In the genomic region with DNA sequence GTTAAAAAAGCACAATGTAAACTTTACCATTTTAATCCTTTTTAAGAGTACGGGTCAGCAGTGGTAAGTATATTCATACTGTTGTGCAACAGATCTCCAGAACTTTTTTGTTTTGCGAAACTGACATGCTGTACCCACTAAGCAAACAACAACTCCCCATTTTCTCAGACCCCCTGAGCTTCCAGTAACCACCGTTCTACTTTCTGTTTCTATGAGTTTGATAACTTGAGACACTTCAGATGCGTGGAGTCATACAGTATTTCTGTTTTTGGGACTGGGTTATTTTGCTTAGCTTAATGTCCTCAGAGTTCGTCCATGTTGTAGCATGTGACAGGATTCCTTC, we compare ENCODE assay signal across 10 cellular contexts. TPM values are rescaled to one million over a fixed set of nuclear protein-coding genes. Genes with fewer than 3 reads are reported as not detected.
DNase-seq lines count a peak whose midpoint lies in the region; ATAC-seq and TF ChIP-seq lines count a peak whose summit lies in the region.
"Had no signal": no experiment of that assay in that cellular context is flagged by ENCODE, and none has a peak within 500 bp of the region (broad histone marks: within the 10 kb centered on the region; RNA-seq: fewer than 3 reads in every experiment).

No MANE protein-coding gene starts in this region.

- H3K4me3 Mint-ChIP-seq in stimulated activated naive B cell treated with anti-CD40 and anti-IgM and Interleukin-4, amounts not matched to agents 10 μg/mL and 1 μg/mL and 100 μg/mL, for 72 hours, result no peak overlapping the region

- dilution Hi-C loops in IMR-90 (cut with HindIII; ENCODE audit: low sequenced_read_pairs, unreplicated experiment), result no loop called here

- no peaks in the 10 kb centered on the region for H3K9me1 ChIP-seq in IMR-90 (ENCODE audit: insufficient read depth, low read length)

- no peak overlapping the region for H2AK5ac ChIP-seq in IMR-90 (ENCODE audit: low read depth, low read length)

- peaks cover 60 to 90% of the 10 kb centered on the region in 2 donors for H3K4me1 Mint-ChIP-seq in stimulated activated naive B cell treated with anti-CD40 and anti-IgM and Interleukin-4, amounts not matched to agents 10 μg/mL and 1 μg/mL and 100 μg/mL, for 72 hours

- H3K9me3 Mint-ChIP-seq in stimulated activated naive B cell treated with anti-CD40 and anti-IgM and Interleukin-4, amounts not matched to agents 10 μg/mL and 1 μg/mL and 100 μg/mL, for 72 hours, result no peaks in the 10 kb centered on the region

- no peak overlapping the region for H3K56ac ChIP-seq in IMR-90 (ENCODE audit: extremely low read depth, insufficient read depth, low read length)

- H2AFZ ChIP-seq in IMR-90 (replicated peaks; ENCODE audit: low read length, poor library complexity), result no peak overlapping the region

- no peak overlapping the region for H3K4me3 ChIP-seq in IMR-90 (ENCODE audit: insufficient read depth, low read depth, low read length)
- H3K4me3 ChIP-seq in choroid plexus epithelial cell (ENCODE audit: low read depth, low read length), result peak overlapping the region; percentile 2

- no peaks in the 10 kb centered on the region for H3K9me3 ChIP-seq in IMR-90 (ENCODE audit: control insufficient read depth, insufficient read depth, low read length)

- H3K27ac Mint-ChIP-seq in stimulated activated naive B cell treated with anti-CD40 and anti-IgM and Interleukin-4, amounts not matched to agents 10 μg/mL and 1 μg/mL and 100 μg/mL, for 72 hours, result peak overlapping the region; percentile 14

- no peaks in the 10 kb centered on the region for H3K27me3 Mint-ChIP-seq in stimulated activated naive B cell treated with anti-CD40 and anti-IgM and Interleukin-4, amounts not matched to agents 10 μg/mL and 1 μg/mL and 100 μg/mL, for 72 hours

- BruUV-seq in IMR-90 (replicated peaks; lab: Mats Ljungman, UMichigan), result no TSS peak

- H3K4me2 ChIP-seq in IMR-90 (ENCODE audit: low read depth, low read length), result peak overlapping the region; percentile 30; the same call in 1 of the 2 replicates

- POLR2A ChIA-PET in IMR-90 (lab: Charles Lee; ENCODE audit: unreplicated experiment), result no interaction called here

- peaks cover 2% of the 10 kb centered on the region; the same call in 1 of the 2 replicates for H3K4me1 ChIP-seq in IMR-90 (ENCODE audit: control insufficient read depth, insufficient read depth, low read length)

- no peak for DNase-seq in activated CD4-positive, CD25-positive, alpha-beta regulatory T cell (lab: John Stamatoyannopoulos, UW)
- DNase-seq in IMR-90 (no peak), choroid plexus epithelial cell (ENCODE audit: low read depth) (peak; percentile 80), NCI-H1092 treated with DMSO at 0.1 percent for 48 hours (lab: John Stamatoyannopoulos, UW) (no peak), NCI-H510A (lab: John Stamatoyannopoulos, UW) (no peak), SW 1271 (lab: John Stamatoyannopoulos, UW) (no peak)
- no peak for DNase-seq in stimulated activated naive B cell treated with anti-CD40 and anti-IgM and Interleukin-4, amounts not matched to agents 10 μg/mL and 1 μg/mL and 100 μg/mL, for 72 hours
- DNase-seq: NCI-H146 had no signal

- intact Hi-C loops in IMR-90 (cut with micrococcal nuclease), result no loop called here

- H2BK20ac ChIP-seq in IMR-90 (ENCODE audit: low read depth, low read length), result no peak overlapping the region

- TF ChIP-seq POLR2A in IMR-90 (IDR thresholded peaks at IDR 0.05; ENCODE audit: low read depth, low read length), result no peak

- ATAC-seq in activated CD4-positive, CD25-positive, alpha-beta regulatory T cell treated with anti-CD3 and anti-CD28 coated beads, Interleukin-2, amount 50 U/mL, for 24 hours, result peak; percentile 63 to 69
- ATAC-seq in IMR-90 (ENCODE audit: low read depth), result no peak
- ATAC-seq in stimulated activated naive B cell treated with anti-CD40 and anti-IgM and Interleukin-4, amounts not matched to agents 10 μg/mL and 1 μg/mL and 100 μg/mL, for 72 hours (replicated peaks), result no peak

- in situ Hi-C loops in IMR-90 (cut with MboI; ENCODE audit: low sequenced_read_pairs), result no loop called here

- no peak overlapping the region for H3K14ac ChIP-seq in IMR-90 (replicated peaks; ENCODE audit: low read depth, low read length)

- H3K27me3 ChIP-seq in IMR-90 (ENCODE audit: control insufficient read depth, insufficient read depth, low read length), result no peaks in the 10 kb centered on the region; the same call in none of the 2 replicates

- no peak overlapping the region for H4K91ac ChIP-seq in IMR-90 (ENCODE audit: insufficient read depth, low read depth, low read length)

- H2BK120ac ChIP-seq in IMR-90 (ENCODE audit: low read depth, low read length), result no peak overlapping the region

- CTCF ChIA-PET in IMR-90 (lab: Yijun Ruan, JAX), result no interaction called here

- H3K36me3 Mint-ChIP-seq in stimulated activated naive B cell treated with anti-CD40 and anti-IgM and Interleukin-4, amounts not matched to agents 10 μg/mL and 1 μg/mL and 100 μg/mL, for 72 hours, result peaks cover 37 to 62% of the 10 kb centered on the region in 2 donors

- no peak overlapping the region for H3K18ac ChIP-seq in IMR-90 (ENCODE audit: low read depth, low read length)

- H2BK15ac ChIP-seq in IMR-90 (ENCODE audit: low read depth, low read length), result no peak overlapping the region

- no peak overlapping the region for H4K8ac ChIP-seq in IMR-90 (ENCODE audit: low read depth in 2 of 2, low read length in 2 of 2)

- no peak overlapping the region for H2AK9ac ChIP-seq in IMR-90 (replicated peaks; ENCODE audit: low read depth, low read length, poor library complexity)

- no CpG with 5 or more reads among the region's 5 CpGs for WGBS in IMR-90 (ENCODE audit: extremely low coverage in 2 of 2, insufficient read length in 1 of 2), 2 experiments

- no peaks in the 10 kb centered on the region for H3K79me1 ChIP-seq in IMR-90 (ENCODE audit: low read depth in 1 of 2, low read length in 2 of 2)

- H3K23ac ChIP-seq in IMR-90 (ENCODE audit: low read depth, low read length), result no peak overlapping the region

- no peak overlapping the region for H3K4ac ChIP-seq in IMR-90 (ENCODE audit: low read depth, low read length)

- H3K27ac ChIP-seq in IMR-90 (ENCODE audit: insufficient read depth, low read length), result no peak overlapping the region
- H3K27ac ChIP-seq: 22Rv1 had no signal

- no peaks in the 10 kb centered on the region for H3K36me3 ChIP-seq in IMR-90 (ENCODE audit: control insufficient read depth, insufficient read depth, low read length)

- no peak overlapping the region for H2BK5ac ChIP-seq in IMR-90 (ENCODE audit: low read depth, low read length, poor library complexity, severe bottlenecking)

- no peak overlapping the region for H3K9ac ChIP-seq in IMR-90 (ENCODE audit: low read depth, low read length)

- no peak for TF ChIP-seq RAD21 in IMR-90 (IDR thresholded peaks at IDR 0.05; ENCODE audit: low read length)

- no peak overlapping the region for H4K5ac ChIP-seq in IMR-90 (ENCODE audit: low read depth, low read length)

- TF ChIP-seq CTCF in IMR-90 (conservative IDR thresholded peaks at IDR 0.05; ENCODE audit: low read depth, low read length) (no peak), choroid plexus epithelial cell (conservative IDR thresholded peaks at IDR 0.05; ENCODE audit: low read depth, low read length) (no peak)

- H4K20me1 ChIP-seq in IMR-90 (ENCODE audit: insufficient read depth, low read length), result no peaks in the 10 kb centered on the region

TF ChIP-seq in IMR-90, 13 proteins besides CTCF, POLR2A, EP300 and RAD21:
- TF ChIP-seq NFE2L2 (IDR thresholded peaks at IDR 0.05; ENCODE audit: low read depth, low read length), result no peak
- peak; percentile 47 for TF ChIP-seq CEBPB (IDR thresholded peaks at IDR 0.05; ENCODE audit: low read depth, low read length)

RNA-seq across cellular contexts. Expression of a gene that starts 38.0 kb away (rescaled TPM):
- total RNA-seq in IMR-90 (2012; rRNA removed), result 1.4 TPM in 2 replicates
- polyA plus RNA-seq in IMR-90 (2012; rRNA removed), result 2.7 and 4.3 TPM in 2 replicates
- polyA plus RNA-seq in IMR-90 (2012; cell fraction: cytosol; rRNA removed), result 2.5 and 2.8 TPM in 2 replicates
- 0.69 and 1.6 TPM in 2 replicates for polyA plus RNA-seq in IMR-90 (2012; cell fraction: nucleus; rRNA removed; ENCODE audit: low replicate concordance)

Comparison
In these comparisons a context has a peak if more than half of its experiments do, and no peak if none do; other contexts are left out.
1. ATAC-seq: peak in activated CD4-positive, CD25-positive, alpha-beta regulatory T cell treated with anti-CD3 and anti-CD28 coated beads, Interleukin-2, amount 50 U/mL, for 24 hours (2 of 2); none in IMR-90 (single experiment) and stimulated activated naive B cell treated with anti-CD40 and anti-IgM and Interleukin-4, amounts not matched to agents 10 μg/mL and 1 μg/mL and 100 μg/mL, for 72 hours (0 of 2).